Comparison of ENCODE assay signal across 15 cellular contexts in the genomic region with DNA sequence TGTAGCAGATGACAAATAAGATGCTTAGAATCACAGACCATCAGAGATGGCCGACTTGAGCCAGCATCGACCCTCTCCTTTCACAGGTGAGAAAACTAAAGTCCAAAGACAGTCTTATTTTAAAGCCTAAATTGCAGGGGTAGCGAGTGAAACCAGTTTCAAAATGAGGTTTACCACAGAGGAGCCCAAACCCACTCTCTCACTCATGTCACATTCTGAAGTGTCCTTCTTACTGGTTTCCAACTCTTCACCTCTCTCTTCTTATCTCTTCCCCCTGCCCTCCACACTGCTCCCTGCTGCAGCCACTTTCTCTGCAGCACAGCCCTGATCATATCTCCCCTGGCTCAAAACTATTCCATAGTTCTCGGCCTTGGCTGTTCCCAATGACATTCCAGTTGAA. TPM values are rescaled to one million over a fixed set of nuclear protein-coding genes. Genes with fewer than 3 reads are reported as not detected.
DNase-seq lines count a peak whose midpoint lies in the region; ATAC-seq and TF ChIP-seq lines count a peak whose summit lies in the region.
"Had no signal": no experiment of that assay in that cellular context is flagged by ENCODE, and none has a peak within 500 bp of the region (broad histone marks: within the 10 kb centered on the region; RNA-seq: fewer than 3 reads in every experiment).

No MANE protein-coding gene starts in this region.

- no peak overlapping the region for H2AFZ ChIP-seq in DND-41 (ENCODE audit: low read depth, low read length)

- H3K23ac ChIP-seq in mesendoderm (ENCODE audit: low read length) = no peak overlapping the region

- CTCF ChIA-PET in AG04450 (lab: Charles Lee) = interaction anchor here (3.0 kb wide), 1 partner anchor 147 kb away, joined by 10 read pairs; no protein-coding TSS in a partner anchor

- no peaks in the 10 kb centered on the region for H3K79me1 ChIP-seq in mesendoderm (ENCODE audit: low read length)

- H3K4ac ChIP-seq in mesendoderm (ENCODE audit: low read depth, low read length) = no peak overlapping the region

- H3K4me2 ChIP-seq in DND-41 (ENCODE audit: insufficient read depth, low read length) = no peak overlapping the region
- no peak overlapping the region for H3K4me2 ChIP-seq in mesendoderm (ENCODE audit: low read length)

- H3K27ac ChIP-seq in AG04450 (ENCODE audit: low read depth, low read length) = peak overlapping the region; percentile 34
- no peak overlapping the region for H3K27ac ChIP-seq in DND-41 (ENCODE audit: low read length)
- no peak overlapping the region for H3K27ac ChIP-seq in mesendoderm (ENCODE audit: low read depth, low read length)
- H3K27ac ChIP-seq: epithelial cell of prostate had no signal

- no peak for TF ChIP-seq CTCF in AG04450 (IDR thresholded peaks at IDR 0.05; ENCODE audit: low read depth, low read length)
- no peak for TF ChIP-seq CTCF in DND-41 (IDR thresholded peaks at IDR 0.05; ENCODE audit: borderline replicate concordance, extremely low read depth, low read length, poor library complexity, severe bottlenecking)

- no peak overlapping the region for H4K8ac ChIP-seq in mesendoderm (ENCODE audit: low read depth, low read length)

- no CpG with 5 or more reads among the region's 4 CpGs for WGBS in mesendoderm (ENCODE audit: extremely low coverage, insufficient coverage, low lambda C conversion rate)

- H4K20me1 ChIP-seq in DND-41 (ENCODE audit: insufficient read depth, low read length) = no peaks in the 10 kb centered on the region

- H3K9ac ChIP-seq in DND-41 (ENCODE audit: low read depth, low read length) = no peak overlapping the region
- no peak overlapping the region for H3K9ac ChIP-seq in mesendoderm (ENCODE audit: low read length)

- ATAC-seq in DND-41 (ENCODE audit: insufficient read depth, low read depth) (peak; percentile 70; the same call in 2 of the 3 replicates), GM21423 (IDR thresholded peaks at IDR 0.05; ENCODE audit: unreplicated experiment) (no peak)
- ATAC-seq in activated T-helper 17 cell treated with anti-CD3 and anti-CD28 coated beads, Interleukin-2, amount 50 U/mL, for 72 hours (replicated peaks) = peak; percentile 63

- H3K9me3 ChIP-seq in AG04450 (ENCODE audit: control insufficient read depth, insufficient read depth, low read length) (peaks cover 9% of the 10 kb centered on the region), DND-41 (ENCODE audit: insufficient read depth, low read length, severe bottlenecking) (no peaks in the 10 kb centered on the region)
- H3K9me3 ChIP-seq: BE2C had no signal

- no peak overlapping the region for H3K27ac Mint-ChIP-seq in activated T-helper 17 cell treated with anti-CD3 and anti-CD28 coated beads, Interleukin-2, amount 50 U/mL, for 72 hours
- no peak overlapping the region for H3K27ac Mint-ChIP-seq in activated T-helper 2 cell treated with anti-CD3 and anti-CD28 coated beads, Interferon-gamma antibody, Interleukin-2, Interleukin-4, amounts not matched to agents 10 μg/mL and 5 μg/mL and 100 μg/mL, durations not matched to agents 14 hours and 24 hours and 36 hours
- H3K27ac Mint-ChIP-seq: activated T-helper 1 cell treated with anti-CD3 and anti-CD28 coated beads, Interleukin-12 subunit alpha, Interleukin-12 subunit beta, Interleukin-2, Interleukin-4 antibody, amounts not matched to agents 30 ng/mL and 10 ng/mL and 1 ng/mL, durations not matched to agents 14 hours and 24 hours and 36 hours had no signal

- peak overlapping the region; percentile 0 for H3K4me3 Mint-ChIP-seq in activated T-helper 17 cell treated with anti-CD3 and anti-CD28 coated beads, Interleukin-2, amount 50 U/mL, for 72 hours
- no peak overlapping the region for H3K4me3 Mint-ChIP-seq in activated T-helper 2 cell treated with anti-CD3 and anti-CD28 coated beads, Interferon-gamma antibody, Interleukin-2, Interleukin-4, amounts not matched to agents 10 μg/mL and 5 μg/mL and 100 μg/mL, durations not matched to agents 14 hours and 24 hours and 36 hours (ENCODE audit: low read depth)
- H3K4me3 Mint-ChIP-seq: activated T-helper 1 cell treated with anti-CD3 and anti-CD28 coated beads, Interleukin-12 subunit alpha, Interleukin-12 subunit beta, Interleukin-2, Interleukin-4 antibody, amounts not matched to agents 30 ng/mL and 10 ng/mL and 1 ng/mL, durations not matched to agents 14 hours and 24 hours and 36 hours had no signal

- H3K4me1 ChIP-seq in DND-41 (ENCODE audit: insufficient read depth, low read length) = peaks cover 15% of the 10 kb centered on the region
- H3K4me1 ChIP-seq in mesendoderm (ENCODE audit: control insufficient read depth, low read depth, low read length) = no peaks in the 10 kb centered on the region

- H2BK5ac ChIP-seq in mesendoderm (ENCODE audit: low read length) = no peak overlapping the region

- no peaks in the 10 kb centered on the region for H3K36me3 ChIP-seq in DND-41 (ENCODE audit: insufficient read depth, low read length)
- no peaks in the 10 kb centered on the region for H3K36me3 ChIP-seq in mesendoderm (ENCODE audit: control insufficient read depth, insufficient read depth, low read length)
- H3K36me3 ChIP-seq: BE2C had no signal

- no peaks in the 10 kb centered on the region for H3K27me3 Mint-ChIP-seq in activated T-helper 17 cell treated with anti-CD3 and anti-CD28 coated beads, Interleukin-2, amount 50 U/mL, for 72 hours
- H3K27me3 Mint-ChIP-seq in activated T-helper 2 cell treated with anti-CD3 and anti-CD28 coated beads, Interferon-gamma antibody, Interleukin-2, Interleukin-4, amounts not matched to agents 10 μg/mL and 5 μg/mL and 100 μg/mL, durations not matched to agents 14 hours and 24 hours and 36 hours (ENCODE audit: low read depth) = peaks cover 19% of the 10 kb centered on the region

- no peak overlapping the region for H4K5ac ChIP-seq in mesendoderm (ENCODE audit: low read length)

- no peaks in the 10 kb centered on the region for H3K9me3 Mint-ChIP-seq in activated T-helper 17 cell treated with anti-CD3 and anti-CD28 coated beads, Interleukin-2, amount 50 U/mL, for 72 hours
- H3K9me3 Mint-ChIP-seq in activated T-helper 2 cell treated with anti-CD3 and anti-CD28 coated beads, Interferon-gamma antibody, Interleukin-2, Interleukin-4, amounts not matched to agents 10 μg/mL and 5 μg/mL and 100 μg/mL, durations not matched to agents 14 hours and 24 hours and 36 hours = no peaks in the 10 kb centered on the region
- H3K9me3 Mint-ChIP-seq: activated T-helper 1 cell treated with anti-CD3 and anti-CD28 coated beads, Interleukin-12 subunit alpha, Interleukin-12 subunit beta, Interleukin-2, Interleukin-4 antibody, amounts not matched to agents 30 ng/mL and 10 ng/mL and 1 ng/mL, durations not matched to agents 14 hours and 24 hours and 36 hours had no signal

- intact Hi-C loops in activated T-helper 2 cell treated with anti-CD3 and anti-CD28 coated beads, Interferon-gamma antibody, Interleukin-2, Interleukin-4, amounts not matched to agents 10 μg/mL and 5 μg/mL and 100 μg/mL, durations not matched to agents 14 hours and 24 hours and 36 hours (cut with micrococcal nuclease) = loop anchor here (5.0 kb wide), 1 partner anchor 134 kb away; no protein-coding TSS in a partner anchor

- POLR2A ChIA-PET in AG04450 (lab: Yijun Ruan, JAX) = interaction anchor here (2.6 kb wide), 1 partner anchor 57 kb away, joined by 10 read pairs; a partner anchor contains a TSS

- DNase-seq in AG04450 (ENCODE audit: low read depth, low spot score) (no peak), DND-41 (no peak), mesendoderm (peak; percentile 13), NCI-H524 (lab: John Stamatoyannopoulos, UW) (no peak)
- no peak for DNase-seq in activated T-helper 2 cell treated with anti-CD3 and anti-CD28 coated beads, Interferon-gamma antibody, Interleukin-2, Interleukin-4, amounts not matched to agents 10 μg/mL and 5 μg/mL and 100 μg/mL, durations not matched to agents 14 hours and 24 hours and 36 hours (ENCODE audit: low spot score)
- DNase-seq: activated CD4-positive, alpha-beta T cell treated with anti-CD3 and anti-CD28 coated beads, Interleukin-2, amount 50 U/mL, for 48 hours; anterior cingulate cortex; BE2C; MV-4-11; NCI-H2081 treated with DMSO at 0.1 percent for 48 hours; stimulated activated CD4-positive, alpha-beta T cell treated with anti-CD3 and anti-CD28 coated beads, Interleukin-2, amount 100 ng/mL, for 48 hours had no signal

- no peaks in the 10 kb centered on the region for H3K36me3 Mint-ChIP-seq in activated T-helper 17 cell treated with anti-CD3 and anti-CD28 coated beads, Interleukin-2, amount 50 U/mL, for 72 hours (ENCODE audit: low read depth)
- no peaks in the 10 kb centered on the region for H3K36me3 Mint-ChIP-seq in activated T-helper 2 cell treated with anti-CD3 and anti-CD28 coated beads, Interferon-gamma antibody, Interleukin-2, Interleukin-4, amounts not matched to agents 10 μg/mL and 5 μg/mL and 100 μg/mL, durations not matched to agents 14 hours and 24 hours and 36 hours (ENCODE audit: low read depth)

- no peaks in the 10 kb centered on the region for H3K27me3 ChIP-seq in AG04450 (ENCODE audit: control insufficient read depth, insufficient read depth, low read length)
- no peaks in the 10 kb centered on the region for H3K27me3 ChIP-seq in DND-41 (ENCODE audit: insufficient read depth, low read length, poor library complexity)
- no peaks in the 10 kb centered on the region for H3K27me3 ChIP-seq in mesendoderm (ENCODE audit: insufficient read depth, low read length, poor library complexity)
- H3K27me3 ChIP-seq: BE2C had no signal

- H3K4me1 Mint-ChIP-seq in activated T-helper 17 cell treated with anti-CD3 and anti-CD28 coated beads, Interleukin-2, amount 50 U/mL, for 72 hours = peaks cover 10% of the 10 kb centered on the region
- H3K4me1 Mint-ChIP-seq in activated T-helper 2 cell treated with anti-CD3 and anti-CD28 coated beads, Interferon-gamma antibody, Interleukin-2, Interleukin-4, amounts not matched to agents 10 μg/mL and 5 μg/mL and 100 μg/mL, durations not matched to agents 14 hours and 24 hours and 36 hours (ENCODE audit: low read depth) = peaks cover 14% of the 10 kb centered on the region

- H3K79me2 ChIP-seq in DND-41 (ENCODE audit: insufficient read depth, low read length) = no peaks in the 10 kb centered on the region
- H3K79me2 ChIP-seq in mesendoderm (ENCODE audit: control insufficient read depth, insufficient read depth, low read length) = no peaks in the 10 kb centered on the region

- H3K18ac ChIP-seq in mesendoderm (ENCODE audit: low read length) = no peak overlapping the region

- H2BK120ac ChIP-seq in mesendoderm (ENCODE audit: low read depth, low read length) = no peak overlapping the region

- no peak overlapping the region for H3K56ac ChIP-seq in mesendoderm (ENCODE audit: low read length)

- H2BK15ac ChIP-seq in mesendoderm (replicated peaks; ENCODE audit: low read depth) = no peak overlapping the region

- H2AK5ac ChIP-seq in mesendoderm (ENCODE audit: low read length) = no peak overlapping the region

- H3K4me3 ChIP-seq in AG04450 (ENCODE audit: low read depth, low read length) = no peak overlapping the region
- H3K4me3 ChIP-seq in DND-41 (ENCODE audit: low read depth in 1 of 2, low read length in 2 of 2) = no peak overlapping the region
- H3K4me3 ChIP-seq in mesendoderm (ENCODE audit: low read length) = no peak overlapping the region

RNA-seq across cellular contexts. Expression of a gene that starts 57.0 kb away (rescaled TPM):
- polyA plus RNA-seq in AG04450 (2011; rRNA removed) = 413 and 418 TPM in 2 replicates
- polyA minus RNA-seq in AG04450 (2011; rRNA and poly(A)+ RNA removed) = 276 and 284 TPM in 2 replicates
- total RNA-seq in activated T-helper 17 cell treated with anti-CD3 and anti-CD28 coated beads, Interleukin-2, amount 50 U/mL, for 72 hours = under 1 TPM in 1 of 2 donors, not detected in 1; 0.13 TPM
- 0.63 TPM for polyA plus RNA-seq in mesendoderm (2013, experiment 1 of 2)
- 0.69 TPM for polyA plus RNA-seq in mesendoderm (2013, experiment 2 of 2)
- total RNA-seq in activated T-helper 2 cell treated with anti-CD3 and anti-CD28 coated beads, Interferon-gamma antibody, Interleukin-2, Interleukin-4, amounts not matched to agents 10 μg/mL and 5 μg/mL and 100 μg/mL, durations not matched to agents 14 hours and 24 hours and 36 hours = 0.14 and 0.37 TPM in 2 replicates
